20 cellular contexts compared by ENCODE assay signal in genomic region chr6:78844899-78845298, GRCh38.
"Had no signal": no experiment of that assay in that cellular context is flagged by ENCODE, and none has a peak within 500 bp of the region (broad histone marks: within the 10 kb centered on the region; RNA-seq: fewer than 3 reads in every experiment).

No MANE protein-coding gene starts in this region.

- FAIRE-seq: endometrium, islet of Langerhans had no signal

- H3K4me3 ChIP-seq: gastrocnemius medialis, heart right ventricle, right lobe of liver, skin epidermis, stomach, thoracic aorta, transverse colon had no signal

- H3K4me1 ChIP-seq: gastrocnemius medialis, heart right ventricle, right lobe of liver, stomach, transverse colon had no signal

- H3K27ac ChIP-seq: gastrocnemius medialis, heart right ventricle, right lobe of liver, skin epidermis, stomach, thoracic aorta, transverse colon had no signal

- DNase-seq: effector memory CD4-positive, alpha-beta T cell; gastrocnemius medialis; heart right ventricle; hypothalamus; kidney glomerular epithelial cell; mammary epithelial cell; natural killer cell; retina; right lobe of liver; stimulated activated CD4-positive, alpha-beta T cell treated with anti-CD3 and anti-CD28 coated beads, Interleukin-12 subunit alpha, Interleukin-12 subunit beta, amount 100 ng/mL, for 4 hours; stimulated activated naive CD4-positive, alpha-beta T cell; stomach; substantia nigra; transverse colon had no signal

- H3K27me3 ChIP-seq: gastrocnemius medialis, heart right ventricle, right lobe of liver, stomach, transverse colon had no signal

- ATAC-seq: esophagus mucosa, gastrocnemius medialis, heart right ventricle, left lobe of liver, natural killer cell, right lobe of liver had no signal

- H3K9me3 ChIP-seq: gastrocnemius medialis, right lobe of liver, stomach, thoracic aorta, transverse colon had no signal

- H3K36me3 ChIP-seq: gastrocnemius medialis, right lobe of liver, stomach, thoracic aorta, transverse colon had no signal
